13 cellular contexts compared by ENCODE assay signal in the genomic region with DNA sequence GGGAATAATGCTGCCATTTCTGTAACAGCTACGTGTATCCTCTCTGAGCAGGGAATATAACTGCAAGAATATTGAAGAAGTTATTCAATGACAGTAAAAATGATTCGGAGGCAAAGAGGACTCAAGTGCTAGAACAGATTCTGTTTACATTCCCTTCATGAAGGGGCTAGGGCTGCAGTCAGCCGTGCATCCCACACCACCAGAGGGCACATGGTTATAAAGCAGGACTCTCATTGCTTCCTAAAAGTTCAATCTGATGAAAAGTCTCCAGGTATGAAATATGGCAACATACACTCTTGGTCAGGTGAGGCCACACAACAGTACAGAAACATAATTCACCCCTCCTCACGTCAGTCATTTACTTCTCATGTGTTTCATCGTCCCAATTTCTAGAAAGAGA. TPM values are rescaled to one million over a fixed set of nuclear protein-coding genes. Genes with fewer than 3 reads are reported as not detected.
DNase-seq lines count a peak whose midpoint lies in the region; ATAC-seq and TF ChIP-seq lines count a peak whose summit lies in the region.
"Had no signal": no experiment of that assay in that cellular context is flagged by ENCODE, and none has a peak within 500 bp of the region (broad histone marks: within the 10 kb centered on the region; RNA-seq: fewer than 3 reads in every experiment).

No MANE protein-coding gene starts in this region.

- no peak overlapping the region for H3K4me3 ChIP-seq in Jurkat, Clone E6-1 (ENCODE audit: low read length)
- H3K4me3 ChIP-seq in body of pancreas = no peak overlapping the region
- H3K4me3 ChIP-seq: BLaER1 treated with 17β-estradiol and CSF1 and Interleukin-3, amounts not matched to agents 10 nM and 100 nM; thoracic aorta had no signal

- no peaks in the 10 kb centered on the region for H3K27me3 Mint-ChIP-seq in neural crest cell (ENCODE audit: low read depth)

- intact Hi-C loops in body of pancreas (cut with DNase I) = no loop called here

- TF ChIP-seq CTCF in body of pancreas (IDR thresholded peaks at IDR 0.05) = peak in 6 of 7 experiments; percentile 19 to 51 (median 32)
- TF ChIP-seq CTCF in neural crest cell (conservative IDR thresholded peaks at IDR 0.05) = peak; percentile 37

- H3K36me3 ChIP-seq in body of pancreas (replicated peaks in 1 of 2; ENCODE audit: insufficient read depth in 1 of 2, low read depth in 2 of 2) = peaks cover 7 to 24% of the 10 kb centered on the region in 2 donors

- DNase-seq in NCI-H510A treated with DMSO at 0.1 percent for 48 hours (lab: John Stamatoyannopoulos, UW) (peak; percentile 23), NCI-H510A (lab: John Stamatoyannopoulos, UW) (no peak), body of pancreas (peak in 2 of 4 donors; percentile 40 to 64), neural crest cell (ENCODE audit: low read depth, low spot score) (no peak), ureter (ENCODE audit: low spot score) (no peak), DMS153 (lab: John Stamatoyannopoulos, UW) (no peak)
- peak; percentile 7 for DNase-seq in Jurkat, Clone E6-1 (ENCODE audit: low read depth, low spot score)
- DNase-seq: amniotic stem cell, NCI-H2227 treated with DMSO at 0.1 percent for 48 hours, T1000 had no signal

- H3K4me1 ChIP-seq in body of pancreas = peaks cover 40% of the 10 kb centered on the region

- no peak overlapping the region for H3K27ac Mint-ChIP-seq in neural crest cell (ENCODE audit: unreplicated experiment)

- H3K9me3 ChIP-seq in body of pancreas = no peaks in the 10 kb centered on the region
- H3K9me3 ChIP-seq: BLaER1 treated with 17β-estradiol and CSF1 and Interleukin-3, amounts not matched to agents 10 nM and 100 nM; thoracic aorta had no signal

- H3K4me1 Mint-ChIP-seq in neural crest cell = no peaks in the 10 kb centered on the region

- no peak overlapping the region for H3K4me3 Mint-ChIP-seq in neural crest cell

- ATAC-seq in body of pancreas (no peak), esophagus mucosa (no peak)

- 59 to 62% methylated on average over 5 of the region's 5 CpGs for WGBS in body of pancreas, 2 donors

- peaks cover 15% of the 10 kb centered on the region for H3K36me3 Mint-ChIP-seq in neural crest cell (ENCODE audit: low read depth)

- H3K27ac ChIP-seq in body of pancreas = peak overlapping the region in 2 of 4 donors; percentile 10 to 27
- H3K27ac ChIP-seq: BLaER1 treated with 17β-estradiol and CSF1 and Interleukin-3, amounts not matched to agents 10 nM and 100 nM; thoracic aorta had no signal

- TF ChIP-seq POLR2A in body of pancreas (IDR thresholded peaks at IDR 0.05) = no peak

- no peaks in the 10 kb centered on the region for H3K9me3 Mint-ChIP-seq in neural crest cell

- no peaks in the 10 kb centered on the region for H3K27me3 ChIP-seq in body of pancreas
- H3K27me3 ChIP-seq: BLaER1 treated with 17β-estradiol and CSF1 and Interleukin-3, amounts not matched to agents 10 nM and 100 nM had no signal

RNA-seq across cellular contexts. Expression of a gene that starts 34.0 kb away (rescaled TPM):
- 40.2 TPM for polyA plus RNA-seq in Jurkat, Clone E6-1 (2012; ENCODE audit: insufficient read depth, insufficient read length)
- 10 to 100 TPM; 29.3 to 72.2 TPM for total RNA-seq in body of pancreas
- 27.6 and 31.4 TPM in 2 replicates for total RNA-seq in neural crest cell
- 13.1 TPM for total RNA-seq in esophagus mucosa
- total RNA-seq in ureter = 20.8 TPM

RNA-seq across cellular contexts. Expression of a gene that starts 53.7 kb away (rescaled TPM):
- 41.5 TPM for polyA plus RNA-seq in Jurkat, Clone E6-1 (2012; ENCODE audit: insufficient read depth, insufficient read length)
- total RNA-seq in body of pancreas = 10 to 100 TPM; 21.1 to 27.8 TPM
- 32.0 and 34.0 TPM in 2 replicates for total RNA-seq in neural crest cell
- total RNA-seq in esophagus mucosa = 362 TPM
- 106 TPM for total RNA-seq in ureter

Comparison
In these comparisons a context has a peak if more than half of its experiments do, and no peak if none do; other contexts are left out.
1. DNase-seq: peak in NCI-H510A treated with DMSO at 0.1 percent for 48 hours (single experiment) and Jurkat, Clone E6-1 (single experiment); none in NCI-H510A (single experiment), neural crest cell (single experiment), ureter (single experiment) and DMS153 (single experiment).